In genomic region chr11:65382036-65382803, GRCh38 we compare ENCODE assay signal across 1 cellular context.
TF ChIP-seq lines count a peak whose summit lies in the region.

A gene with protein sequence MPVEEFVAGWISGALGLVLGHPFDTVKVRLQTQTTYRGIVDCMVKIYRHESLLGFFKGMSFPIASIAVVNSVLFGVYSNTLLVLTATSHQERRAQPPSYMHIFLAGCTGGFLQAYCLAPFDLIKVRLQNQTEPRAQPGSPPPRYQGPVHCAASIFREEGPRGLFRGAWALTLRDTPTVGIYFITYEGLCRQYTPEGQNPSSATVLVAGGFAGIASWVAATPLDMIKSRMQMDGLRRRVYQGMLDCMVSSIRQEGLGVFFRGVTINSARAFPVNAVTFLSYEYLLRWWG (minus strand): TSS chr11:65382646. CDS start chr11:65381951, 695 bp downstream.

TF ChIP-seq in K562, 482 proteins besides CTCF, POLR2A, EP300 and RAD21 (continued from another document and continues in another):
- TF ChIP-seq, protein P1, sequence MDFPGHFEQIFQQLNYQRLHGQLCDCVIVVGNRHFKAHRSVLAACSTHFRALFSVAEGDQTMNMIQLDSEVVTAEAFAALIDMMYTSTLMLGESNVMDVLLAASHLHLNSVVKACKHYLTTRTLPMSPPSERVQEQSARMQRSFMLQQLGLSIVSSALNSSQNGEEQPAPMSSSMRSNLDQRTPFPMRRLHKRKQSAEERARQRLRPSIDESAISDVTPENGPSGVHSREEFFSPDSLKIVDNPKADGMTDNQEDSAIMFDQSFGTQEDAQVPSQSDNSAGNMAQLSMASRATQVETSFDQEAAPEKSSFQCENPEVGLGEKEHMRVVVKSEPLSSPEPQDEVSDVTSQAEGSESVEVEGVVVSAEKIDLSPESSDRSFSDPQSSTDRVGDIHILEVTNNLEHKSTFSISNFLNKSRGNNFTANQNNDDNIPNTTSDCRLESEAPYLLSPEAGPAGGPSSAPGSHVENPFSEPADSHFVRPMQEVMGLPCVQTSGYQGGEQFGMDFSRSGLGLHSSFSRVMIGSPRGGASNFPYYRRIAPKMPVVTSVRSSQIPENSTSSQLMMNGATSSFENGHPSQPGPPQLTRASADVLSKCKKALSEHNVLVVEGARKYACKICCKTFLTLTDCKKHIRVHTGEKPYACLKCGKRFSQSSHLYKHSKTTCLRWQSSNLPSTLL (IDR thresholded peaks at IDR 0.05), result peak; percentile 57; the same call in 1 of the 2 replicates
- TF ChIP-seq KAT7 (CRISPR knock-in tag; IDR thresholded peaks at IDR 0.05; ENCODE audit: borderline replicate concordance) (peak; percentile 83; the same call in 1 of the 2 replicates), ZBTB33 (CRISPR knock-in tag; IDR thresholded peaks at IDR 0.05) (peak; percentile 68), NONO (IDR thresholded peaks at IDR 0.05; ENCODE audit: low read depth in 2 of 2, low read length in 1 of 2) (no peak), PCBP2 (IDR thresholded peaks at IDR 0.05; ENCODE audit: low read depth, low read length, poor library complexity, severe bottlenecking) (no peak), ZNF551 (CRISPR knock-in tag; IDR thresholded peaks at IDR 0.05) (no peak), USF2 (CRISPR knock-in tag; IDR thresholded peaks at IDR 0.05) (no peak), SMAD2 (IDR thresholded peaks at IDR 0.05; ENCODE audit: low read depth, low read length) (no peak), FOXJ2 (tag; IDR thresholded peaks at IDR 0.05) (peak; percentile 96), CCNT2 (IDR thresholded peaks at IDR 0.05; ENCODE audit: borderline replicate concordance, extremely low read depth, insufficient read length, low read depth, low read length) (peak; percentile 95), JUNB (CRISPR knock-in tag; conservative IDR thresholded peaks at IDR 0.05) (peak; percentile 94), ZNF518B (CRISPR knock-in tag; IDR thresholded peaks at IDR 0.05) (no peak), TEAD4 (IDR thresholded peaks at IDR 0.05; ENCODE audit: low read length) (peak; percentile 66; the same call in 1 of the 2 replicates), TEAD4 (CRISPR knock-in tag; IDR thresholded peaks at IDR 0.05; ENCODE audit: borderline replicate concordance) (0 out of 2 replicates have a peak, but pooled peaks have one; percentile 38), SREBF1 (IDR thresholded peaks at IDR 0.05; ENCODE audit: borderline replicate concordance, low read depth, low read length) (no peak), NCOA6 (IDR thresholded peaks at IDR 0.05) (no peak), ZNF140 (CRISPR knock-in tag; IDR thresholded peaks at IDR 0.05) (no peak), HDAC3 (IDR thresholded peaks at IDR 0.05; ENCODE audit: borderline replicate concordance, partially characterized antibody) (no peak), EGR1 (conservative IDR thresholded peaks at IDR 0.05) (peak; percentile 84), CHD4 (IDR thresholded peaks at IDR 0.05; ENCODE audit: insufficient read depth, insufficient replicate concordance, low read depth, low read length, poor library complexity, severe bottlenecking) (no peak), ETV1 (tag; conservative IDR thresholded peaks at IDR 0.05; ENCODE audit: low read depth) (peak; percentile 72; the same call in 1 of the 2 replicates), EHMT2 (IDR thresholded peaks at IDR 0.05) (peak; percentile 38; the same call in 1 of the 2 replicates), ZNF76 (CRISPR knock-in tag; IDR thresholded peaks at IDR 0.05; ENCODE audit: borderline replicate concordance) (peak; percentile 94), ATF3 (IDR thresholded peaks at IDR 0.05) (peak; percentile 98), ATF3 (CRISPR knock-in tag; conservative IDR thresholded peaks at IDR 0.05) (peak; percentile 97), ZNF347 (CRISPR knock-in tag; IDR thresholded peaks at IDR 0.05; ENCODE audit: low read depth) (no peak), ETS1 (conservative IDR thresholded peaks at IDR 0.05; ENCODE audit: control insufficient read depth, low read depth, low read length) (no peak), NR1H2 (CRISPR knock-in tag; IDR thresholded peaks at IDR 0.05) (0 out of 2 replicates have a peak, but pooled peaks have one; percentile 70), NKRF (IDR thresholded peaks at IDR 0.05; ENCODE audit: borderline replicate concordance) (peak; percentile 26; the same call in 1 of the 2 replicates)
- TF ChIP-seq, protein P2, sequence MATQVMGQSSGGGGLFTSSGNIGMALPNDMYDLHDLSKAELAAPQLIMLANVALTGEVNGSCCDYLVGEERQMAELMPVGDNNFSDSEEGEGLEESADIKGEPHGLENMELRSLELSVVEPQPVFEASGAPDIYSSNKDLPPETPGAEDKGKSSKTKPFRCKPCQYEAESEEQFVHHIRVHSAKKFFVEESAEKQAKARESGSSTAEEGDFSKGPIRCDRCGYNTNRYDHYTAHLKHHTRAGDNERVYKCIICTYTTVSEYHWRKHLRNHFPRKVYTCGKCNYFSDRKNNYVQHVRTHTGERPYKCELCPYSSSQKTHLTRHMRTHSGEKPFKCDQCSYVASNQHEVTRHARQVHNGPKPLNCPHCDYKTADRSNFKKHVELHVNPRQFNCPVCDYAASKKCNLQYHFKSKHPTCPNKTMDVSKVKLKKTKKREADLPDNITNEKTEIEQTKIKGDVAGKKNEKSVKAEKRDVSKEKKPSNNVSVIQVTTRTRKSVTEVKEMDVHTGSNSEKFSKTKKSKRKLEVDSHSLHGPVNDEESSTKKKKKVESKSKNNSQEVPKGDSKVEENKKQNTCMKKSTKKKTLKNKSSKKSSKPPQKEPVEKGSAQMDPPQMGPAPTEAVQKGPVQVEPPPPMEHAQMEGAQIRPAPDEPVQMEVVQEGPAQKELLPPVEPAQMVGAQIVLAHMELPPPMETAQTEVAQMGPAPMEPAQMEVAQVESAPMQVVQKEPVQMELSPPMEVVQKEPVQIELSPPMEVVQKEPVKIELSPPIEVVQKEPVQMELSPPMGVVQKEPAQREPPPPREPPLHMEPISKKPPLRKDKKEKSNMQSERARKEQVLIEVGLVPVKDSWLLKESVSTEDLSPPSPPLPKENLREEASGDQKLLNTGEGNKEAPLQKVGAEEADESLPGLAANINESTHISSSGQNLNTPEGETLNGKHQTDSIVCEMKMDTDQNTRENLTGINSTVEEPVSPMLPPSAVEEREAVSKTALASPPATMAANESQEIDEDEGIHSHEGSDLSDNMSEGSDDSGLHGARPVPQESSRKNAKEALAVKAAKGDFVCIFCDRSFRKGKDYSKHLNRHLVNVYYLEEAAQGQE (CRISPR knock-in tag; IDR thresholded peaks at IDR 0.05; ENCODE audit: low read depth), result peak; percentile 74
- TF ChIP-seq, protein P3, sequence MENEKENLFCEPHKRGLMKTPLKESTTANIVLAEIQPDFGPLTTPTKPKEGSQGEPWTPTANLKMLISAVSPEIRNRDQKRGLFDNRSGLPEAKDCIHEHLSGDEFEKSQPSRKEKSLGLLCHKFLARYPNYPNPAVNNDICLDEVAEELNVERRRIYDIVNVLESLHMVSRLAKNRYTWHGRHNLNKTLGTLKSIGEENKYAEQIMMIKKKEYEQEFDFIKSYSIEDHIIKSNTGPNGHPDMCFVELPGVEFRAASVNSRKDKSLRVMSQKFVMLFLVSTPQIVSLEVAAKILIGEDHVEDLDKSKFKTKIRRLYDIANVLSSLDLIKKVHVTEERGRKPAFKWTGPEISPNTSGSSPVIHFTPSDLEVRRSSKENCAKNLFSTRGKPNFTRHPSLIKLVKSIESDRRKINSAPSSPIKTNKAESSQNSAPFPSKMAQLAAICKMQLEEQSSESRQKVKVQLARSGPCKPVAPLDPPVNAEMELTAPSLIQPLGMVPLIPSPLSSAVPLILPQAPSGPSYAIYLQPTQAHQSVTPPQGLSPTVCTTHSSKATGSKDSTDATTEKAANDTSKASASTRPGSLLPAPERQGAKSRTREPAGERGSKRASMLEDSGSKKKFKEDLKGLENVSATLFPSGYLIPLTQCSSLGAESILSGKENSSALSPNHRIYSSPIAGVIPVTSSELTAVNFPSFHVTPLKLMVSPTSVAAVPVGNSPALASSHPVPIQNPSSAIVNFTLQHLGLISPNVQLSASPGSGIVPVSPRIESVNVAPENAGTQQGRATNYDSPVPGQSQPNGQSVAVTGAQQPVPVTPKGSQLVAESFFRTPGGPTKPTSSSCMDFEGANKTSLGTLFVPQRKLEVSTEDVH (IDR thresholded peaks at IDR 0.05; ENCODE audit: low read depth, partially characterized antibody), result peak; percentile 22
- TF ChIP-seq, protein P4, sequence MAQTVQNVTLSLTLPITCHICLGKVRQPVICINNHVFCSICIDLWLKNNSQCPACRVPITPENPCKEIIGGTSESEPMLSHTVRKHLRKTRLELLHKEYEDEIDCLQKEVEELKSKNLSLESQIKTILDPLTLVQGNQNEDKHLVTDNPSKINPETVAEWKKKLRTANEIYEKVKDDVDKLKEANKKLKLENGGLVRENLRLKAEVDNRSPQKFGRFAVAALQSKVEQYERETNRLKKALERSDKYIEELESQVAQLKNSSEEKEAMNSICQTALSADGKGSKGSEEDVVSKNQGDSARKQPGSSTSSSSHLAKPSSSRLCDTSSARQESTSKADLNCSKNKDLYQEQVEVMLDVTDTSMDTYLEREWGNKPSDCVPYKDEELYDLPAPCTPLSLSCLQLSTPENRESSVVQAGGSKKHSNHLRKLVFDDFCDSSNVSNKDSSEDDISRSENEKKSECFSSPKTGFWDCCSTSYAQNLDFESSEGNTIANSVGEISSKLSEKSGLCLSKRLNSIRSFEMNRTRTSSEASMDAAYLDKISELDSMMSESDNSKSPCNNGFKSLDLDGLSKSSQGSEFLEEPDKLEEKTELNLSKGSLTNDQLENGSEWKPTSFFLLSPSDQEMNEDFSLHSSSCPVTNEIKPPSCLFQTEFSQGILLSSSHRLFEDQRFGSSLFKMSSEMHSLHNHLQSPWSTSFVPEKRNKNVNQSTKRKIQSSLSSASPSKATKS (CRISPR knock-in tag; IDR thresholded peaks at IDR 0.05), result no peak
